Comparison of ENCODE assay signal across 21 cellular contexts in the genomic region with DNA sequence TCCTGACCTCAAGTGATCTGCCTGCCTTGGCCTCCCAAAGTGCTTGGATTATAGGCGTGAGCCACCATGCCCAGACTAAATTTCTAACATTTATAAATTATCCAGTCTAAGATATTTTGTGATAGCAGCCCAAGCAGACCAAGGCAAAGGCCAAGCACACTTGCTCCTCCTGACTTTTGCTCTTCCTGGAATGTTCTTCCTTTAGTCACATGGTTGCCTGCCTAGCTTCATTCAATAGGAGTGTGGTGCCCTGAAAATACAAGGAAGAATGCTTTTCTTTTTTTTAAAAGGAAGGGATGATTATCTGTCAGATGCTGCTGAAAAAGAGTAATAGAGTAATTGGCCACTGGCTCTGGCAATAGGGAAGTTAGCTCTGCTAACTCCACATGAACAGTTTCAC.
"Had no signal": no experiment of that assay in that cellular context is flagged by ENCODE, and none has a peak within 500 bp of the region (broad histone marks: within the 10 kb centered on the region; RNA-seq: fewer than 3 reads in every experiment).

No MANE protein-coding gene starts in this region.

- H3K9me3 ChIP-seq: adrenal gland, ascending aorta, prostate gland, thyroid gland had no signal

- H3K36me3 ChIP-seq: adrenal gland, brain microvascular endothelial cell, prostate gland, thyroid gland had no signal

- H3K27me3 ChIP-seq: adrenal gland, ascending aorta, brain microvascular endothelial cell, thyroid gland had no signal

- FAIRE-seq: kidney had no signal

- ATAC-seq: activated CD8-positive, alpha-beta T cell treated with anti-CD3 and anti-CD28 coated beads, Interleukin-2, amount 10 ng/mL, durations not matched to agents 7 days and 5 days; activated T-helper 17 cell treated with anti-CD3 and anti-CD28 coated beads, Interleukin-2, amount 50 U/mL, for 72 hours; left lobe of liver; natural killer cell; stimulated activated naive CD8-positive, alpha-beta T cell treated with anti-CD3 and anti-CD28 coated beads, Interleukin-15, Interleukin-2, amounts not matched to agents 100 U/mL and 50 U/mL, for 24 hours had no signal

- H3K4me3 ChIP-seq: adrenal gland, ascending aorta, lung, prostate gland, thyroid gland had no signal

- DNase-seq: activated CD4-positive, alpha-beta T cell treated with anti-CD3 and anti-CD28 coated beads, Interleukin-2, amount 50 U/mL, for 1 hour; activated CD8-positive, alpha-beta T cell treated with anti-CD3 and anti-CD28 coated beads, Interleukin-2, amount 10 ng/mL, durations not matched to agents 7 days and 5 days; activated naive CD4-positive, alpha-beta T cell; adrenal gland; brain microvascular endothelial cell; caudate nucleus; effector CD4-positive, alpha-beta T cell; erythroblast; foreskin fibroblast; kidney; natural killer cell; stimulated activated CD4-positive, alpha-beta T cell treated with anti-CD3 and anti-CD28 coated beads, Interleukin-4, amount 100 ng/mL, for 24 hours; stimulated activated naive CD8-positive, alpha-beta T cell treated with anti-CD3 and anti-CD28 coated beads, Interleukin-15, Interleukin-2, amounts not matched to agents 100 U/mL and 50 U/mL, for 24 hours; substantia nigra; T1000; thyroid gland had no signal

- H3K4me1 ChIP-seq: ascending aorta, prostate gland had no signal

- H3K27ac ChIP-seq: adrenal gland, ascending aorta, brain microvascular endothelial cell, prostate gland, thyroid gland had no signal
